Comparison of ENCODE assay signal across 10 cellular contexts in genomic region chr1:101238041-101238515, GRCh38. TPM values are rescaled to one million over a fixed set of nuclear protein-coding genes. Genes with fewer than 3 reads are reported as not detected.
DNase-seq lines count a peak whose midpoint lies in the region; ATAC-seq, FAIRE-seq and TF ChIP-seq lines count a peak whose summit lies in the region.
"Had no signal": no experiment of that assay in that cellular context is flagged by ENCODE, and none has a peak within 500 bp of the region (broad histone marks: within the 10 kb centered on the region; RNA-seq: fewer than 3 reads in every experiment).

No MANE protein-coding gene starts in this region.

- H3K4me2 ChIP-seq in fibroblast of lung (ENCODE audit: extremely low read depth, insufficient read depth, low read length), result peak overlapping the region; percentile 48

- H3K9ac ChIP-seq in fibroblast of lung (ENCODE audit: insufficient read depth, low read length), result no peak overlapping the region

- TF ChIP-seq POLR2A in heart left ventricle (IDR thresholded peaks at IDR 0.05), result no peak

- H2AFZ ChIP-seq in fibroblast of lung (ENCODE audit: low read length), result no peak overlapping the region

- H4K20me1 ChIP-seq in fibroblast of lung (ENCODE audit: control insufficient read depth, extremely low read depth, insufficient read depth, low read length), result no peaks in the 10 kb centered on the region

- no peaks in the 10 kb centered on the region for H3K27me3 ChIP-seq in heart left ventricle
- no peaks in the 10 kb centered on the region for H3K27me3 ChIP-seq in fibroblast of lung (ENCODE audit: control insufficient read depth, insufficient read depth, low read length)

- intact Hi-C loops in heart left ventricle (cut with DNase I), result loop anchor here (2.0 to 10.0 kb wide), 17 partner anchors 49 to 317 kb away; partner anchors contain the start of gene DPH5 (in 4 of the 10)
- intact Hi-C loops in left ventricle myocardium superior (cut with micrococcal nuclease), result no loop called here

- 2 to 11% (median 4%) methylated on average over 13 of the region's 13 CpGs for WGBS in heart left ventricle, 4 donors

- TF ChIP-seq CTCF in heart left ventricle (IDR thresholded peaks at IDR 0.05), result no peak
- no peak for TF ChIP-seq CTCF in fibroblast of lung (conservative IDR thresholded peaks at IDR 0.05 in 1 of 2, IDR thresholded peaks at IDR 0.05 in 1 of 2; ENCODE audit: low read depth in 1 of 2, low read length in 2 of 2)

- DNase-seq in heart left ventricle (peak in 1 of 5 donors; percentile 42), left ventricle myocardium superior (no peak), fibroblast of lung (ENCODE audit: low read depth in 2 of 2) (no peak), NCI-H1417 treated with DMSO at 0.1 percent for 48 hours (lab: John Stamatoyannopoulos, UW) (no peak), RCC 7860 (ENCODE audit: low spot score) (no peak)
- DNase-seq in activated CD8-positive, alpha-beta memory T cell treated with anti-CD3 and anti-CD28 coated beads, Interleukin-2, amount 50 U/mL, for 24 hours (ENCODE audit: extremely low read depth), result peak; percentile 51

- H3K4me1 ChIP-seq in heart left ventricle (peaks cover 0 to 67% (median 31%) of the 10 kb centered on the region in 12 donors), fibroblast of lung (ENCODE audit: control insufficient read depth, extremely low read depth, insufficient read depth, low read length) (peaks cover 6% of the 10 kb centered on the region)

- no peak for FAIRE-seq in RCC 7860 (lab: Jason Lieb, UNC)
- FAIRE-seq: endometrium, G401.6 had no signal

- H3K4me3 ChIP-seq in heart left ventricle (peak overlapping the region; percentile 60 to 88 (median 73)), fibroblast of lung (replicated peaks in 1 of 4; ENCODE audit: control extremely low read depth in 1 of 4, insufficient read depth in 1 of 4, low read depth in 3 of 4, low read length in 4 of 4) (peak overlapping the region; percentile 5 to 91 (median 45)), skin epidermis (peak overlapping the region; percentile 29 to 72 (median 48))

- peak overlapping the region; percentile 63 to 99 (median 95) for H3K27ac ChIP-seq in heart left ventricle
- no peak overlapping the region for H3K27ac ChIP-seq in fibroblast of lung (ENCODE audit: insufficient read depth, low read length)
- peak overlapping the region in 18 of 21 experiments; percentile 14 to 95 (median 79) for H3K27ac ChIP-seq in skin epidermis

- no peaks in the 10 kb centered on the region for H3K79me2 ChIP-seq in fibroblast of lung (ENCODE audit: control insufficient read depth, insufficient read depth, low read length)

- H3K36me3 ChIP-seq in heart left ventricle (peaks cover 0 to 42% (median 34%) of the 10 kb centered on the region in 9 donors), fibroblast of lung (ENCODE audit: control insufficient read depth, insufficient read depth, low read length) (no peaks in the 10 kb centered on the region)

- H3K9me3 ChIP-seq in heart left ventricle (no peaks in the 10 kb centered on the region), fibroblast of lung (ENCODE audit: control insufficient read depth, insufficient read depth, low read depth, low read length) (no peaks in the 10 kb centered on the region)

- no peak for ATAC-seq in heart left ventricle
- ATAC-seq in left ventricle myocardium superior, result no peak
- no peak for ATAC-seq in GM19035 (IDR thresholded peaks at IDR 0.05; ENCODE audit: unreplicated experiment)

RNA-seq across cellular contexts. Expression of gene S1PR1, which starts 1.3 kb away (rescaled TPM):
- total RNA-seq in heart left ventricle, result 100 to 1,000 TPM in 2 of 9 donors, 10 to 100 TPM in 7; 40.6 to 175 (median 61.7) TPM
- 10 to 100 TPM; 37.0 to 60.6 TPM for polyA plus RNA-seq in heart left ventricle
- total RNA-seq in left ventricle myocardium superior, result 58.1 TPM
- total RNA-seq in fibroblast of lung, result 10.4 and 16.7 TPM in 2 replicates
- 5.9 and 6.2 TPM in 2 replicates for polyA plus RNA-seq in fibroblast of lung
- polyA plus RNA-seq in fibroblast of lung (2012), result 3.7 and 3.9 TPM in 2 replicates
- 7.7 and 16.9 TPM in 2 replicates for polyA minus RNA-seq in fibroblast of lung (ENCODE audit: low replicate concordance)
